8 cellular contexts compared by ENCODE assay signal in genomic region chr18:50009772-50010171, GRCh38.
DNase-seq lines count a peak whose midpoint lies in the region; ATAC-seq and TF ChIP-seq lines count a peak whose summit lies in the region.

No MANE protein-coding gene starts in this region.

- CTCF ChIA-PET in activated CD4-positive, alpha-beta memory T cell treated with anti-CD3 and anti-CD28 coated beads for 36 hours (lab: Charles Lee): no interaction called here

- no peaks in the 10 kb centered on the region for H3K9me3 ChIP-seq in esophagus squamous epithelium

- no peaks in the 10 kb centered on the region for H3K36me3 ChIP-seq in esophagus squamous epithelium

- ATAC-seq in GM18511 (IDR thresholded peaks at IDR 0.05; ENCODE audit: unreplicated experiment) (peak; percentile 73), HG03175 (IDR thresholded peaks at IDR 0.05; ENCODE audit: unreplicated experiment) (peak; percentile 96), HG03571 (IDR thresholded peaks at IDR 0.05; ENCODE audit: unreplicated experiment) (no peak)

- no peak overlapping the region for H3K27ac ChIP-seq in esophagus squamous epithelium

- 69 to 100% methylated on average over 1 of the region's 1 CpG for WGBS in esophagus squamous epithelium, 2 donors

- H3K9me3 Mint-ChIP-seq in activated CD4-positive, alpha-beta memory T cell treated with anti-CD3 and anti-CD28 coated beads for 36 hours: no peaks in the 10 kb centered on the region
- no peaks in the 10 kb centered on the region for H3K9me3 Mint-ChIP-seq in nephron progenitor cell

- no peak overlapping the region for H3K27ac Mint-ChIP-seq in activated CD4-positive, alpha-beta memory T cell treated with anti-CD3 and anti-CD28 coated beads for 36 hours
- H3K27ac Mint-ChIP-seq in nephron progenitor cell: no peak overlapping the region

- H3K36me3 Mint-ChIP-seq in activated CD4-positive, alpha-beta memory T cell treated with anti-CD3 and anti-CD28 coated beads for 36 hours: no peaks in the 10 kb centered on the region
- H3K36me3 Mint-ChIP-seq in nephron progenitor cell (ENCODE audit: low read depth): no peaks in the 10 kb centered on the region

- TF ChIP-seq CTCF in esophagus squamous epithelium (IDR thresholded peaks at IDR 0.05) (peak in 5 of 6 experiments; percentile 42 to 77 (median 60)), nephron progenitor cell (IDR thresholded peaks at IDR 0.05) (peak; percentile 43)

- DNase-seq in AG08395 (ENCODE audit: low spot score) (peak; percentile 45), NCI-H345 treated with DMSO at 0.1 percent for 48 hours (lab: John Stamatoyannopoulos, UW; ENCODE audit: unreplicated experiment) (peak; percentile 20), esophagus squamous epithelium (lab: John Stamatoyannopoulos, UW) (no peak), nephron progenitor cell (peak; percentile 28)
- peak; percentile 56 for DNase-seq in activated CD4-positive, alpha-beta memory T cell treated with anti-CD3 and anti-CD28 coated beads for 36 hours

- H3K4me1 ChIP-seq in esophagus squamous epithelium: peaks cover 0 to 3% (median 0%) of the 10 kb centered on the region in 3 donors

- no peaks in the 10 kb centered on the region for H3K27me3 ChIP-seq in esophagus squamous epithelium

- POLR2A ChIA-PET in activated CD4-positive, alpha-beta memory T cell treated with anti-CD3 and anti-CD28 coated beads for 36 hours (lab: Charles Lee): no interaction called here

- no peaks in the 10 kb centered on the region for H3K27me3 Mint-ChIP-seq in activated CD4-positive, alpha-beta memory T cell treated with anti-CD3 and anti-CD28 coated beads for 36 hours
- H3K27me3 Mint-ChIP-seq in nephron progenitor cell (ENCODE audit: low read depth, poor library complexity): peaks cover 15% of the 10 kb centered on the region

- no peaks in the 10 kb centered on the region for H3K4me1 Mint-ChIP-seq in activated CD4-positive, alpha-beta memory T cell treated with anti-CD3 and anti-CD28 coated beads for 36 hours (ENCODE audit: low read depth)
- H3K4me1 Mint-ChIP-seq in nephron progenitor cell: no peaks in the 10 kb centered on the region

- H3K4me3 Mint-ChIP-seq in activated CD4-positive, alpha-beta memory T cell treated with anti-CD3 and anti-CD28 coated beads for 36 hours: no peak overlapping the region
- H3K4me3 Mint-ChIP-seq in nephron progenitor cell: no peak overlapping the region

- no peak for TF ChIP-seq POLR2A in esophagus squamous epithelium (IDR thresholded peaks at IDR 0.05)

- intact Hi-C loops in activated CD4-positive, alpha-beta memory T cell treated with anti-CD3 and anti-CD28 coated beads for 36 hours (cut with micrococcal nuclease): loop anchor here (5.0 kb wide), 1 partner anchor 193 kb away; no protein-coding TSS in a partner anchor
- intact Hi-C loops in esophagus squamous epithelium (cut with DNase I): no loop called here

- H3K4me3 ChIP-seq in esophagus squamous epithelium: no peak overlapping the region
